Comparison of ENCODE assay signal across 18 cellular contexts in the genomic region with DNA sequence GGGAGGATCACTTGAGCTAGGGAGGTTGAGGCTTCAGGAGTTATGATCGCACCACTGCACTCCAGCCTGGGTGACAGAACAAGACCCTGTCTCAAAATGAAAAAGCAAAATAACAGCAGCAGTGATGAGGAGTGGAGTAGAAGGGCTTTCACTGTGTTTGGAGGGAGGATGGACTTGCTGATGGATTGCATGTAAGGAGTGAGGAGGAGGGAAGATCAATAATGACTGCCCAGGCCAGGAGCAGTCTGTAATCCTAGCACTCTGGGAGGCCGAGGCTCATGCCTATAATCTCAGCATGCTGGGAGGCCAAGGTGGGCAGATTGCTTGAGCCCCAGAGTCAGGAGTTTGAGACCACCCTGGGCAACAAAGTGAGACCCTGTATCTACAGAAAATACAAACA.
"Had no signal": no experiment of that assay in that cellular context is flagged by ENCODE, and none has a peak within 500 bp of the region (broad histone marks: within the 10 kb centered on the region; RNA-seq: fewer than 3 reads in every experiment).

No MANE protein-coding gene starts in this region.

- H3K4me3 ChIP-seq: coronary artery, dorsolateral prefrontal cortex, esophagus muscularis mucosa, gastroesophageal sphincter, heart left ventricle, left lung, lung had no signal

- H3K9me3 ChIP-seq: esophagus muscularis mucosa, gastroesophageal sphincter, heart left ventricle had no signal

- H3K27me3 ChIP-seq: dorsolateral prefrontal cortex, esophagus muscularis mucosa, foreskin keratinocyte, gastroesophageal sphincter, heart left ventricle, left lung had no signal

- H3K4me3 Mint-ChIP-seq: memory B cell had no signal

- DNase-seq: dermis blood vessel endothelial cell; dorsolateral prefrontal cortex; effector CD4-positive, alpha-beta T cell; effector memory CD4-positive, alpha-beta T cell; foreskin keratinocyte; heart left ventricle; hippocampal formation; left cardiac atrium; left lung; left ventricle myocardium superior; mammary epithelial cell; mesendoderm; midbrain had no signal

- ATAC-seq: foreskin keratinocyte, gastroesophageal sphincter, heart left ventricle, left cardiac atrium, left lung, left ventricle myocardium superior had no signal

- H3K36me3 ChIP-seq: esophagus muscularis mucosa, gastroesophageal sphincter, heart left ventricle, left lung had no signal

- H3K4me1 Mint-ChIP-seq: memory B cell had no signal

- H3K27ac Mint-ChIP-seq: memory B cell had no signal

- H3K4me1 ChIP-seq: esophagus muscularis mucosa, foreskin keratinocyte, gastroesophageal sphincter had no signal
